Comparison of ENCODE assay signal across 22 cellular contexts in genomic region chr3:126184465-126185000, GRCh38. TPM values are rescaled to one million over a fixed set of nuclear protein-coding genes. Genes with fewer than 3 reads are reported as not detected.
"Had no signal": no experiment of that assay in that cellular context is flagged by ENCODE, and none has a peak within 500 bp of the region (broad histone marks: within the 10 kb centered on the region; RNA-seq: fewer than 3 reads in every experiment).

No MANE protein-coding gene starts in this region.

- H3K36me3 ChIP-seq: left lung, right atrium auricular region, transverse colon had no signal

- H3K4me1 ChIP-seq: foreskin keratinocyte had no signal

- H3K36me3 Mint-ChIP-seq: activated CD4-positive, alpha-beta memory T cell treated with anti-CD3 and anti-CD28 coated beads for 36 hours; activated naive CD8-positive, alpha-beta T cell had no signal

- H3K27ac Mint-ChIP-seq: activated CD4-positive, alpha-beta memory T cell treated with anti-CD3 and anti-CD28 coated beads for 36 hours; activated naive CD8-positive, alpha-beta T cell; activated T-helper 1 cell treated with anti-CD3 and anti-CD28 coated beads, Interleukin-12 subunit alpha, Interleukin-12 subunit beta, Interleukin-2, Interleukin-4 antibody, amounts not matched to agents 30 ng/mL and 10 ng/mL and 1 ng/mL, durations not matched to agents 14 hours and 24 hours and 36 hours; nephron progenitor cell had no signal

- ATAC-seq: foreskin keratinocyte; left lung; stimulated activated naive CD8-positive, alpha-beta T cell treated with anti-CD3 and anti-CD28 coated beads, Interleukin-15, Interleukin-2, amounts not matched to agents 100 U/mL and 50 U/mL, for 24 hours had no signal

- H3K9me3 Mint-ChIP-seq: activated CD4-positive, alpha-beta memory T cell treated with anti-CD3 and anti-CD28 coated beads for 36 hours; activated T-helper 1 cell treated with anti-CD3 and anti-CD28 coated beads, Interleukin-12 subunit alpha, Interleukin-12 subunit beta, Interleukin-2, Interleukin-4 antibody, amounts not matched to agents 30 ng/mL and 10 ng/mL and 1 ng/mL, durations not matched to agents 14 hours and 24 hours and 36 hours had no signal

- H3K27ac ChIP-seq: foreskin keratinocyte, left lung, right atrium auricular region, skin epidermis, transverse colon had no signal

- H3K4me3 Mint-ChIP-seq: activated CD4-positive, alpha-beta memory T cell treated with anti-CD3 and anti-CD28 coated beads for 36 hours; activated naive CD8-positive, alpha-beta T cell; activated T-helper 1 cell treated with anti-CD3 and anti-CD28 coated beads, Interleukin-12 subunit alpha, Interleukin-12 subunit beta, Interleukin-2, Interleukin-4 antibody, amounts not matched to agents 30 ng/mL and 10 ng/mL and 1 ng/mL, durations not matched to agents 14 hours and 24 hours and 36 hours; nephron progenitor cell had no signal

- H3K4me3 ChIP-seq: left lung, right atrium auricular region, skin epidermis, transverse colon had no signal

- H3K27me3 ChIP-seq: right atrium auricular region had no signal

- FAIRE-seq: islet of Langerhans had no signal

- DNase-seq: activated CD4-positive, alpha-beta memory T cell treated with anti-CD3 and anti-CD28 coated beads for 36 hours; activated T-cell treated with anti-CD3 and anti-CD28 coated beads for 4 hours; amniotic stem cell; caudate nucleus; foreskin keratinocyte; glutamatergic neuron; hippocampal formation; left lung; mammary epithelial cell; nephron progenitor cell; occipital lobe; stimulated activated naive CD8-positive, alpha-beta T cell treated with anti-CD3 and anti-CD28 coated beads, Interleukin-15, Interleukin-2, amounts not matched to agents 100 U/mL and 50 U/mL, for 24 hours; substantia nigra; T-helper 2 cell; transverse colon had no signal

- H3K9me3 ChIP-seq: left lung, right atrium auricular region, transverse colon had no signal

RNA-seq across cellular contexts. Expression of gene ALDH1L1, which starts 4.1 kb away (rescaled TPM):
- total RNA-seq: activated CD4-positive, alpha-beta memory T cell treated with anti-CD3 and anti-CD28 coated beads for 36 hours; activated T-helper 1 cell treated with anti-CD3 and anti-CD28 coated beads, Interleukin-12 subunit alpha, Interleukin-12 subunit beta, Interleukin-2, Interleukin-4 antibody, amounts not matched to agents 30 ng/mL and 10 ng/mL and 1 ng/mL, durations not matched to agents 14 hours and 24 hours and 36 hours; dermis microvascular lymphatic vessel endothelial cell; myocyte had no signal
